24 cellular contexts compared by ENCODE assay signal in genomic region chr10:78010278-78010677, GRCh38.
"Had no signal": no experiment of that assay in that cellular context is flagged by ENCODE, and none has a peak within 500 bp of the region (broad histone marks: within the 10 kb centered on the region; RNA-seq: fewer than 3 reads in every experiment).

No MANE protein-coding gene starts in this region.

- H3K4me1 ChIP-seq: SJSA1 had no signal

- H3K4me3 ChIP-seq: SJSA1, SK-N-MC had no signal

- H3K9me3 ChIP-seq: SJSA1 had no signal

- H3K27me3 ChIP-seq: SJSA1 had no signal

- H3K27ac ChIP-seq: SJSA1, SK-N-MC had no signal

- DNase-seq: IMR-90, Karpas-422, KG1, MM.1S, MV-4-11, NCI-H1048, NCI-H1105, NCI-H1417, NCI-H1436 treated with DMSO at 0.1 percent for 48 hours, NCI-H1694, NCI-H187 treated with DMSO at 0.1 percent for 48 hours, NCI-H2029 treated with DMSO at 0.1 percent for 48 hours, NCI-H2227 treated with DMSO at 0.1 percent for 48 hours, NCI-H446, NCI-H510A, NCI-H524 treated with DMSO at 0.1 percent for 48 hours, NCI-H69, NCI-H774, Right ventricle myocardium superior, RPMI8226, SIG-M5 had no signal

- ATAC-seq: HepG2 had no signal
